ENCODE assay signal across 1 cellular context in the genomic region with DNA sequence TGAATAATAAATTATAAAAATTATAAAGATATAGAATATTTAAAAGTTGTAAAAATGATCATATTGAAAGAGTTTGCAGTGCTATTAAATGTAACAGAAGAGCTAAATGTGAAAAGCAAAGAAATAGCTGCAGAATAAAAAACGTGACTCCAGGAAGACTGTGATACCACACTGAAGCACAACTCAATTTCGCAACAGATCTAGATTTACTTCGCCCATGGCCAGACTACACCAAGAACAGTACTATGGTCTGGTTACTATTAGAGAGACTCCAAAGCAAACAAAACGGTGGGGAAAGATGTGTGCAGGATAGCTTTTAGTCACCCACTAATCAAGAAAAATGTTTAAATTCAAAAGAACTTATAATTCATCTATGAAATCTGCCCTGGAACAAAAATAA.
TF ChIP-seq lines count a peak whose summit lies in the region.

No MANE protein-coding gene starts in this region.

TF ChIP-seq in HepG2, 621 proteins besides CTCF, POLR2A, EP300 and RAD21 (continued from another document):
- TF ChIP-seq, protein P1, sequence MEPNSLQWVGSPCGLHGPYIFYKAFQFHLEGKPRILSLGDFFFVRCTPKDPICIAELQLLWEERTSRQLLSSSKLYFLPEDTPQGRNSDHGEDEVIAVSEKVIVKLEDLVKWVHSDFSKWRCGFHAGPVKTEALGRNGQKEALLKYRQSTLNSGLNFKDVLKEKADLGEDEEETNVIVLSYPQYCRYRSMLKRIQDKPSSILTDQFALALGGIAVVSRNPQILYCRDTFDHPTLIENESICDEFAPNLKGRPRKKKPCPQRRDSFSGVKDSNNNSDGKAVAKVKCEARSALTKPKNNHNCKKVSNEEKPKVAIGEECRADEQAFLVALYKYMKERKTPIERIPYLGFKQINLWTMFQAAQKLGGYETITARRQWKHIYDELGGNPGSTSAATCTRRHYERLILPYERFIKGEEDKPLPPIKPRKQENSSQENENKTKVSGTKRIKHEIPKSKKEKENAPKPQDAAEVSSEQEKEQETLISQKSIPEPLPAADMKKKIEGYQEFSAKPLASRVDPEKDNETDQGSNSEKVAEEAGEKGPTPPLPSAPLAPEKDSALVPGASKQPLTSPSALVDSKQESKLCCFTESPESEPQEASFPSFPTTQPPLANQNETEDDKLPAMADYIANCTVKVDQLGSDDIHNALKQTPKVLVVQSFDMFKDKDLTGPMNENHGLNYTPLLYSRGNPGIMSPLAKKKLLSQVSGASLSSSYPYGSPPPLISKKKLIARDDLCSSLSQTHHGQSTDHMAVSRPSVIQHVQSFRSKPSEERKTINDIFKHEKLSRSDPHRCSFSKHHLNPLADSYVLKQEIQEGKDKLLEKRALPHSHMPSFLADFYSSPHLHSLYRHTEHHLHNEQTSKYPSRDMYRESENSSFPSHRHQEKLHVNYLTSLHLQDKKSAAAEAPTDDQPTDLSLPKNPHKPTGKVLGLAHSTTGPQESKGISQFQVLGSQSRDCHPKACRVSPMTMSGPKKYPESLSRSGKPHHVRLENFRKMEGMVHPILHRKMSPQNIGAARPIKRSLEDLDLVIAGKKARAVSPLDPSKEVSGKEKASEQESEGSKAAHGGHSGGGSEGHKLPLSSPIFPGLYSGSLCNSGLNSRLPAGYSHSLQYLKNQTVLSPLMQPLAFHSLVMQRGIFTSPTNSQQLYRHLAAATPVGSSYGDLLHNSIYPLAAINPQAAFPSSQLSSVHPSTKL (CRISPR knock-in tag; IDR thresholded peaks at IDR 0.05): peak; percentile 68
- TF ChIP-seq GFI1 (CRISPR knock-in tag; IDR thresholded peaks at IDR 0.05; ENCODE audit: borderline replicate concordance): 0 out of 2 replicates have a peak, but pooled peaks have one; percentile 19
- TF ChIP-seq CEBPB (IDR thresholded peaks at IDR 0.05; ENCODE audit: borderline replicate concordance, low read depth, low read length): peak; percentile 96
- TF ChIP-seq ZNF441 (CRISPR knock-in tag; IDR thresholded peaks at IDR 0.05; ENCODE audit: borderline replicate concordance): no peak
- TF ChIP-seq ZNF317 (CRISPR knock-in tag; IDR thresholded peaks at IDR 0.05): peak; percentile 91
- TF ChIP-seq ZNF878 (CRISPR knock-in tag; IDR thresholded peaks at IDR 0.05): peak; percentile 28; the same call in 1 of the 2 replicates
- TF ChIP-seq RXRB (CRISPR knock-in tag; IDR thresholded peaks at IDR 0.05; ENCODE audit: borderline replicate concordance): peak; percentile 41; the same call in 1 of the 2 replicates
- 0 out of 2 replicates have a peak, but pooled peaks have one; percentile 23 for TF ChIP-seq NFIC (IDR thresholded peaks at IDR 0.05; ENCODE audit: low read length)
- TF ChIP-seq SMC3 (IDR thresholded peaks at IDR 0.05; ENCODE audit: low read length): peak; percentile 9; the same call in 1 of the 2 replicates
- 0 out of 2 replicates have a peak, but pooled peaks have one; percentile 14 for TF ChIP-seq TCF7L2 (IDR thresholded peaks at IDR 0.05; ENCODE audit: low read depth, low read length)
- 0 out of 2 replicates have a peak, but pooled peaks have one; percentile 29 for TF ChIP-seq ARID2 (CRISPR knock-in tag; IDR thresholded peaks at IDR 0.05; ENCODE audit: borderline replicate concordance)
- TF ChIP-seq FOXA3 (CRISPR knock-in tag; IDR thresholded peaks at IDR 0.05): 0 out of 2 replicates have a peak, but pooled peaks have one; percentile 7
- TF ChIP-seq, protein P2, sequence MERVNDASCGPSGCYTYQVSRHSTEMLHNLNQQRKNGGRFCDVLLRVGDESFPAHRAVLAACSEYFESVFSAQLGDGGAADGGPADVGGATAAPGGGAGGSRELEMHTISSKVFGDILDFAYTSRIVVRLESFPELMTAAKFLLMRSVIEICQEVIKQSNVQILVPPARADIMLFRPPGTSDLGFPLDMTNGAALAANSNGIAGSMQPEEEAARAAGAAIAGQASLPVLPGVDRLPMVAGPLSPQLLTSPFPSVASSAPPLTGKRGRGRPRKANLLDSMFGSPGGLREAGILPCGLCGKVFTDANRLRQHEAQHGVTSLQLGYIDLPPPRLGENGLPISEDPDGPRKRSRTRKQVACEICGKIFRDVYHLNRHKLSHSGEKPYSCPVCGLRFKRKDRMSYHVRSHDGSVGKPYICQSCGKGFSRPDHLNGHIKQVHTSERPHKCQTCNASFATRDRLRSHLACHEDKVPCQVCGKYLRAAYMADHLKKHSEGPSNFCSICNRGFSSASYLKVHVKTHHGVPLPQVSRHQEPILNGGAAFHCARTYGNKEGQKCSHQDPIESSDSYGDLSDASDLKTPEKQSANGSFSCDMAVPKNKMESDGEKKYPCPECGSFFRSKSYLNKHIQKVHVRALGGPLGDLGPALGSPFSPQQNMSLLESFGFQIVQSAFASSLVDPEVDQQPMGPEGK (CRISPR knock-in tag; IDR thresholded peaks at IDR 0.05): peak; percentile 42; the same call in 1 of the 2 replicates
- TF ChIP-seq PHF21A (CRISPR knock-in tag; IDR thresholded peaks at IDR 0.05): 0 out of 2 replicates have a peak, but pooled peaks have one; percentile 17
- TF ChIP-seq HNF4G (IDR thresholded peaks at IDR 0.05; ENCODE audit: borderline replicate concordance, low read depth, low read length): 0 out of 2 replicates have a peak, but pooled peaks have one; percentile 7
- TF ChIP-seq HNF4G (CRISPR knock-in tag; IDR thresholded peaks at IDR 0.05; ENCODE audit: borderline replicate concordance, low read depth): no peak
- peak; percentile 58 for TF ChIP-seq BHLHE40 (IDR thresholded peaks at IDR 0.05; ENCODE audit: low read length)
- TF ChIP-seq SOX13 (IDR thresholded peaks at IDR 0.05): no peak
- peak in 1 of 2 experiments; percentile 39; a peak in 1 of 4 replicates for TF ChIP-seq SOX13 (CRISPR knock-in tag; conservative IDR thresholded peaks at IDR 0.05 in 1 of 2, IDR thresholded peaks at IDR 0.05 in 1 of 2)
- TF ChIP-seq ELF3 (CRISPR knock-in tag; IDR thresholded peaks at IDR 0.05): 0 out of 2 replicates have a peak, but pooled peaks have one; percentile 24
- TF ChIP-seq FOXC1 (CRISPR knock-in tag; IDR thresholded peaks at IDR 0.05; ENCODE audit: borderline replicate concordance): no peak
- TF ChIP-seq, protein P3, sequence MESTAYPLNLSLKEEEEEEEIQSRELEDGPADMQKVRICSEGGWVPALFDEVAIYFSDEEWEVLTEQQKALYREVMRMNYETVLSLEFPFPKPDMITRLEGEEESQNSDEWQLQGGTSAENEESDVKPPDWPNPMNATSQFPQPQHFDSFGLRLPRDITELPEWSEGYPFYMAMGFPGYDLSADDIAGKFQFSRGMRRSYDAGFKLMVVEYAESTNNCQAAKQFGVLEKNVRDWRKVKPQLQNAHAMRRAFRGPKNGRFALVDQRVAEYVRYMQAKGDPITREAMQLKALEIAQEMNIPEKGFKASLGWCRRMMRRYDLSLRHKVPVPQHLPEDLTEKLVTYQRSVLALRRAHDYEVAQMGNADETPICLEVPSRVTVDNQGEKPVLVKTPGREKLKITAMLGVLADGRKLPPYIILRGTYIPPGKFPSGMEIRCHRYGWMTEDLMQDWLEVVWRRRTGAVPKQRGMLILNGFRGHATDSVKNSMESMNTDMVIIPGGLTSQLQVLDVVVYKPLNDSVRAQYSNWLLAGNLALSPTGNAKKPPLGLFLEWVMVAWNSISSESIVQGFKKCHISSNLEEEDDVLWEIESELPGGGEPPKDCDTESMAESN (CRISPR knock-in tag; conservative IDR thresholded peaks at IDR 0.05): 0 out of 2 replicates have a peak, but pooled peaks have one; percentile 23
- no peak for TF ChIP-seq MAZ (IDR thresholded peaks at IDR 0.05; ENCODE audit: borderline replicate concordance, low read depth, low read length)
- TF ChIP-seq MAZ (CRISPR knock-in tag; IDR thresholded peaks at IDR 0.05; ENCODE audit: low read depth): no peak
- peak; percentile 43; the same call in 1 of the 2 replicates for TF ChIP-seq MED1 (CRISPR knock-in tag; IDR thresholded peaks at IDR 0.05)
- peak; percentile 97 for TF ChIP-seq CEBPG (CRISPR knock-in tag; IDR thresholded peaks at IDR 0.05)
- peak; percentile 71 for TF ChIP-seq GATAD2A (CRISPR knock-in tag; IDR thresholded peaks at IDR 0.05)
